In the genomic region with DNA sequence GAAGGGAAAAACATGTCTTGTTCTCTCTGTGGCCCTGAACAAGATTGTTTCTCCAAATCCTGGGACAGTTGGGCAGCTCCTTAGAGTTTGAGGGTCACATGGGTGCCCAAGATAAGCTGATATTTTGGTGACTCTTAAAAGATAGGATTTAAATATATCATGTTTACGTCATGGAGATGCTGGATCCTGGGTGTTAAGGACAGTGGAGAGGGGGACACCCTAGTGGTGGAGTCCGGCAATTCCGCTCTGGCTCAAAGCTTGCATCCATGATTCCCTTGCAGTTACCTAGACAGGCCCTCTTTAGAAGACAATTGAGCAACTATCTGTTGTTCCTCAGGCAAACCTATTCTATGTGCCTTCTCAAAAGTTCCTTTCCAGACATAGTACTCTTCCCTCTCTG, we compare ENCODE assay signal across 13 cellular contexts.
DNase-seq lines count a peak whose midpoint lies in the region; ATAC-seq and TF ChIP-seq lines count a peak whose summit lies in the region.
"Had no signal": no experiment of that assay in that cellular context is flagged by ENCODE, and none has a peak within 500 bp of the region (broad histone marks: within the 10 kb centered on the region; RNA-seq: fewer than 3 reads in every experiment).

No MANE protein-coding gene starts in this region.

- DNase-seq in ELF-1 (ENCODE audit: low read depth, low spot score), result peak; percentile 49
- no peak for DNase-seq in astrocyte of the cerebellum (ENCODE audit: low read depth)
- DNase-seq in left kidney (ENCODE audit: low read depth, low spot score), result peak; percentile 11
- no peak for DNase-seq in GM10266 (ENCODE audit: extremely low spot score)
- no peak for DNase-seq in pons (ENCODE audit: low spot score)
- no peak for DNase-seq in amygdala (lab: John Stamatoyannopoulos, UW)
- DNase-seq: activated CD8-positive, alpha-beta memory T cell treated with anti-CD3 and anti-CD28 coated beads, Interleukin-2, amount 10 ng/mL, durations not matched to agents 7 days and 5 days; immature natural killer cell; naive thymus-derived CD4-positive, alpha-beta T cell; NCI-H1417 had no signal

- no peak for TF ChIP-seq EP300 in Ishikawa (IDR thresholded peaks at IDR 0.05; ENCODE audit: borderline replicate concordance)

- TF ChIP-seq RAD21 in Ishikawa (IDR thresholded peaks at IDR 0.05; ENCODE audit: low read depth), result peak; percentile 15; the same call in 1 of the 2 replicates

- H3K4me3 ChIP-seq in astrocyte of the cerebellum (ENCODE audit: low read depth, low read length), result no peak overlapping the region
- H3K4me3 ChIP-seq: HAP-1 had no signal

- TF ChIP-seq CTCF in astrocyte of the cerebellum (IDR thresholded peaks at IDR 0.05; ENCODE audit: low read depth, low read length, missing control alignments) (peak; percentile 19), GM10266 (IDR thresholded peaks at IDR 0.05; ENCODE audit: control insufficient read depth, insufficient read depth, low read depth, missing control alignments) (no peak)

- in situ Hi-C loops in astrocyte of the cerebellum (cut with HindIII; ENCODE audit: low sequenced_read_pairs), result no loop called here

- ATAC-seq in HG03520 (IDR thresholded peaks at IDR 0.05; ENCODE audit: unreplicated experiment), result no peak
- ATAC-seq: activated CD8-positive, alpha-beta memory T cell treated with anti-CD3 and anti-CD28 coated beads, Interleukin-2, amount 10 ng/mL, durations not matched to agents 7 days and 5 days; naive thymus-derived CD4-positive, alpha-beta T cell had no signal

TF ChIP-seq in Ishikawa, 13 proteins besides CTCF, POLR2A, EP300 and RAD21:
- TF ChIP-seq EGR1 (IDR thresholded peaks at IDR 0.05), result no peak
- no peak for TF ChIP-seq CEBPB (IDR thresholded peaks at IDR 0.05)
- TF ChIP-seq TAF1 (IDR thresholded peaks at IDR 0.05; ENCODE audit: low read depth), result no peak
- no peak for TF ChIP-seq REST (IDR thresholded peaks at IDR 0.05; ENCODE audit: low read depth)
- TF ChIP-seq, protein P1, sequence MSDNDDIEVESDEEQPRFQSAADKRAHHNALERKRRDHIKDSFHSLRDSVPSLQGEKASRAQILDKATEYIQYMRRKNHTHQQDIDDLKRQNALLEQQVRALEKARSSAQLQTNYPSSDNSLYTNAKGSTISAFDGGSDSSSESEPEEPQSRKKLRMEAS (IDR thresholded peaks at IDR 0.05), result no peak
- TF ChIP-seq, protein P2, sequence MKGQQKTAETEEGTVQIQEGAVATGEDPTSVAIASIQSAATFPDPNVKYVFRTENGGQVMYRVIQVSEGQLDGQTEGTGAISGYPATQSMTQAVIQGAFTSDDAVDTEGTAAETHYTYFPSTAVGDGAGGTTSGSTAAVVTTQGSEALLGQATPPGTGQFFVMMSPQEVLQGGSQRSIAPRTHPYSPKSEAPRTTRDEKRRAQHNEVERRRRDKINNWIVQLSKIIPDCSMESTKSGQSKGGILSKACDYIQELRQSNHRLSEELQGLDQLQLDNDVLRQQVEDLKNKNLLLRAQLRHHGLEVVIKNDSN (IDR thresholded peaks at IDR 0.05), result no peak
- no peak for TF ChIP-seq YY1 (IDR thresholded peaks at IDR 0.05; ENCODE audit: low read depth)
- no peak for TF ChIP-seq ZBTB7A (IDR thresholded peaks at IDR 0.05; ENCODE audit: low read depth)
- no peak for TF ChIP-seq NFIC (IDR thresholded peaks at IDR 0.05)
- no peak for TF ChIP-seq TEAD4 (IDR thresholded peaks at IDR 0.05)
- no peak for TF ChIP-seq FOXM1 (IDR thresholded peaks at IDR 0.05; ENCODE audit: borderline replicate concordance, low read depth)
- no peak for TF ChIP-seq CREB1 (IDR thresholded peaks at IDR 0.05; ENCODE audit: low read depth)
- TF ChIP-seq TCF12 (IDR thresholded peaks at IDR 0.05; ENCODE audit: low read depth), result no peak

Comparison
In these comparisons a context has a peak if more than half of its experiments do, and no peak if none do; other contexts are left out.
1. DNase-seq: peak in ELF-1 (single experiment) and left kidney (single experiment); none in astrocyte of the cerebellum (single experiment), GM10266 (single experiment), pons (single experiment) and amygdala (0 of 56).